ENCODE assay signal across 8 cellular contexts in the genomic region with DNA sequence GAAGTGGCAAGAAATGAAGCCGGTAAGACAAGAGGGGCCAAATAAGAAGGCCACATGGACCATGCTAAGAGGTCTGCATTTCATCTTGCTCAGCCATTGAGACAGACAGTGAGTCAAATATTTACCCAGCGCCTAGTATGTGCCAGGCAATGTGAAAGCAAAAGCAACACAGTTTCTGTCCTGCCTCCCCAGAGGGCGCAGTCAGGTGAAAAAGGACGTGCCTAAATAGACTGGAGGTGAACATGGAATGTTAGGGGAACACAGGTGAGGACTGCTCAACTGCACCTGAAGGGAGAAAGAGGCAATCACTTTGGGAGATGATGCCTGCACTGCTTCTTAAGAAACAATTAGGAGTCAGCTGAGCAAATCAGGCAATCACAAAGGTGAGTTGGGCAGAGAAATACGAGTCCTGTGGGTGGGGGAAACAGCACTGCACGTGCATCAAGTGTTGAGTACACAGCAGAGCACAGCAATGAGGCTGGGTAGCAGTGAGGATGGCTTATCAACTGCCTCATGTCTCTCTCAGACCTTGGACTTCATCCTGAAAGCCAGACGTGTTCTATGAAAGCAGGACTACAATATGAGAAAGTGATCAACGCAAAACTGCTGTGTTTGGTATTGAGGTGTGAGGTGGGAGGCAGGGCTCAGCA.
A peak's percentile ranks its signal among the peaks of the same experiment; 100 is the strongest.
DNase-seq lines count a peak whose midpoint lies in the region; ATAC-seq lines count a peak whose summit lies in the region.

No MANE protein-coding gene starts in this region.

- peak overlapping the region; percentile 45 for H3K27ac Mint-ChIP-seq in activated CD8-positive, alpha-beta memory T cell treated with anti-CD3 and anti-CD28 coated beads, Interleukin-2, amount 10 ng/mL, durations not matched to agents 7 days and 5 days

- H3K9me3 Mint-ChIP-seq in activated CD8-positive, alpha-beta memory T cell treated with anti-CD3 and anti-CD28 coated beads, Interleukin-2, amount 10 ng/mL, durations not matched to agents 7 days and 5 days (ENCODE audit: low read depth), result peaks cover 8% of the 10 kb centered on the region

- peaks cover 47% of the 10 kb centered on the region for H3K4me1 Mint-ChIP-seq in activated CD8-positive, alpha-beta memory T cell treated with anti-CD3 and anti-CD28 coated beads, Interleukin-2, amount 10 ng/mL, durations not matched to agents 7 days and 5 days

- DNase-seq in ACHN (peak; percentile 68), right cardiac atrium (no peak), SKM-1 treated with dmso at 0.1 percent for 144 hours (lab: John Stamatoyannopoulos, UW; ENCODE audit: unreplicated experiment) (no peak), A172 (ENCODE audit: low spot score) (no peak)
- DNase-seq in activated CD8-positive, alpha-beta memory T cell treated with anti-CD3 and anti-CD28 coated beads, Interleukin-2, amount 10 ng/mL, durations not matched to agents 7 days and 5 days, result peak; percentile 73
- peak; percentile 4 for DNase-seq in stimulated activated CD8-positive, alpha-beta memory T cell treated with anti-CD3 and anti-CD28 coated beads, Interleukin-12 subunit alpha, Interleukin-12 subunit beta, amount 100 ng/mL, for 4 hours (ENCODE audit: low read depth)

- peak; percentile 87 for ATAC-seq in GM18907 (IDR thresholded peaks at IDR 0.05; ENCODE audit: unreplicated experiment)
- ATAC-seq in HG03064 (IDR thresholded peaks at IDR 0.05; ENCODE audit: low read depth, unreplicated experiment), result peak; percentile 72
- ATAC-seq in activated CD8-positive, alpha-beta memory T cell treated with anti-CD3 and anti-CD28 coated beads, Interleukin-2, amount 10 ng/mL, durations not matched to agents 7 days and 5 days, result peak; percentile 94
- ATAC-seq in right cardiac atrium, result no peak

- peaks cover 6% of the 10 kb centered on the region for H3K4me1 ChIP-seq in right cardiac atrium (ENCODE audit: control insufficient read depth, insufficient read depth, low read length)

- peak overlapping the region; percentile 51 for H3K4me3 Mint-ChIP-seq in activated CD8-positive, alpha-beta memory T cell treated with anti-CD3 and anti-CD28 coated beads, Interleukin-2, amount 10 ng/mL, durations not matched to agents 7 days and 5 days

- H3K27me3 ChIP-seq in right cardiac atrium (ENCODE audit: control insufficient read depth, insufficient read depth), result no peaks in the 10 kb centered on the region

- H3K36me3 Mint-ChIP-seq in activated CD8-positive, alpha-beta memory T cell treated with anti-CD3 and anti-CD28 coated beads, Interleukin-2, amount 10 ng/mL, durations not matched to agents 7 days and 5 days, result peaks cover 17% of the 10 kb centered on the region

- H3K27me3 Mint-ChIP-seq in activated CD8-positive, alpha-beta memory T cell treated with anti-CD3 and anti-CD28 coated beads, Interleukin-2, amount 10 ng/mL, durations not matched to agents 7 days and 5 days, result no peaks in the 10 kb centered on the region

- intact Hi-C loops in right cardiac atrium (cut with DNase I), result no loop called here

- H3K4me3 ChIP-seq in right cardiac atrium (ENCODE audit: low read length), result no peak overlapping the region

- in situ Hi-C loops in ACHN (cut with HindIII; ENCODE audit: low pct_ligation_motif_present, low pct_unique_long_range_greater_than_20kb, low sequenced_read_pairs), result no loop called here

- 91% methylated on average over 8 of the region's 8 CpGs for WGBS in right cardiac atrium

- CTCF ChIA-PET in activated CD8-positive, alpha-beta memory T cell treated with anti-CD3 and anti-CD28 coated beads, Interleukin-2, amount 10 ng/mL, durations not matched to agents 7 days and 5 days (lab: Charles Lee), result no interaction called here

- H3K27ac ChIP-seq in right cardiac atrium (ENCODE audit: low read length), result no peak overlapping the region

- no peaks in the 10 kb centered on the region for H3K9me3 ChIP-seq in right cardiac atrium (ENCODE audit: control insufficient read depth, low read length)

Comparison
In these comparisons a context has a peak if more than half of its experiments do, and no peak if none do; other contexts are left out.
1. DNase-seq: peak in ACHN (single experiment), activated CD8-positive, alpha-beta memory T cell treated with anti-CD3 and anti-CD28 coated beads, Interleukin-2, amount 10 ng/mL, durations not matched to agents 7 days and 5 days (single experiment) and stimulated activated CD8-positive, alpha-beta memory T cell treated with anti-CD3 and anti-CD28 coated beads, Interleukin-12 subunit alpha, Interleukin-12 subunit beta, amount 100 ng/mL, for 4 hours (single experiment); none in right cardiac atrium (0 of 3), SKM-1 treated with dmso at 0.1 percent for 144 hours (single experiment) and A172 (single experiment).
2. ATAC-seq: peak in GM18907 (single experiment), HG03064 (single experiment) and activated CD8-positive, alpha-beta memory T cell treated with anti-CD3 and anti-CD28 coated beads, Interleukin-2, amount 10 ng/mL, durations not matched to agents 7 days and 5 days (single experiment); none in right cardiac atrium (0 of 2).